ENCODE assay signal across 10 cellular contexts in the genomic region with DNA sequence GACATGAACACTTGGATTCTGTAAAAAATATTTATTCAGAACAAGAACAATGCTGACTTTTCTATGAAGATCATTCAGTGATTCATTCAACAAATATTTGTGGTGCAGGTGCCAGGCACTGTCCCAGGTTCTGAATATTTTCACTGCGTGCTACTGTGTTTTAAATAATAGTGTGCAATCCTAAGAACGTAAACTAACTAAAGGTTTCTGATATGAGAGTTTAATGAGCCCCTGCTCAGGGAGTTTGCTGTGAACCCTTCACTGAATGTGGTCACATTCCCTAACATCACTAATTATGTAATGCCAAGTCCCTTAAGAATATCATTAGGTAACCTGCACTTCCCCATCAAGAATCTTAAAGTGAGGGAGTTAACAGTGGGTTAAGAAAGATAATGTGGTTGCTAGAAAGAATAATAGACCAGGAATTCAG. TPM values are rescaled to one million over a fixed set of nuclear protein-coding genes. Genes with fewer than 3 reads are reported as not detected.
DNase-seq lines count a peak whose midpoint lies in the region; ATAC-seq, FAIRE-seq and TF ChIP-seq lines count a peak whose summit lies in the region.
"Had no signal": no experiment of that assay in that cellular context is flagged by ENCODE, and none has a peak within 500 bp of the region (broad histone marks: within the 10 kb centered on the region; RNA-seq: fewer than 3 reads in every experiment).

No MANE protein-coding gene starts in this region.

- CTCF ChIA-PET in activated CD8-positive, alpha-beta memory T cell treated with anti-CD3 and anti-CD28 coated beads, Interleukin-2, amount 10 ng/mL, durations not matched to agents 7 days and 5 days (lab: Charles Lee), result no interaction called here
- CTCF ChIA-PET in H1 (lab: Charles Lee; ENCODE audit: partially characterized antibody), result no interaction called here

- no peak overlapping the region for H4K5ac ChIP-seq in H1 (ENCODE audit: insufficient read length, low read depth, low read length)

- no peak overlapping the region for H3K23ac ChIP-seq in H1 (ENCODE audit: insufficient read length)

- no peak overlapping the region for H3K4me3 ChIP-seq in H1 (ENCODE audit: extremely low read depth in 1 of 4, insufficient read depth in 2 of 4, low read depth in 3 of 4, low read length in 4 of 4)

- H4K91ac ChIP-seq in H1 (replicated peaks; ENCODE audit: insufficient read length, low read length), result no peak overlapping the region

- H3K27me3 ChIP-seq in H1 (replicated peaks in 1 of 4; ENCODE audit: control insufficient read depth in 3 of 4, extremely low read depth in 1 of 4, insufficient read depth in 3 of 4, low read length in 3 of 4), result peaks cover 0 to 10% (median under 1%) of the 10 kb centered on the region in 4 experiments; a peak in 4 of 7 replicates

- no peak overlapping the region for H3K27ac Mint-ChIP-seq in activated CD8-positive, alpha-beta memory T cell treated with anti-CD3 and anti-CD28 coated beads, Interleukin-2, amount 10 ng/mL, durations not matched to agents 7 days and 5 days

- H3K23me2 ChIP-seq in H1 (ENCODE audit: low read depth, low read length), result peaks cover 15% of the 10 kb centered on the region; the same call in 1 of the 2 replicates

- H2BK20ac ChIP-seq in H1 (ENCODE audit: low read length), result no peak overlapping the region

- FAIRE-seq in RCC 7860 (lab: Jason Lieb, UNC), result no peak
- no peak for FAIRE-seq in H1 (lab: Jason Lieb, UNC)

- no peaks in the 10 kb centered on the region for H3K9me3 ChIP-seq in H1 (ENCODE audit: insufficient read depth in 2 of 2, low read depth in 1 of 2, low read length in 1 of 2)
- H3K9me3 ChIP-seq: BLaER1 treated with 17β-estradiol and CSF1 and Interleukin-3, amounts not matched to agents 10 nM and 100 nM had no signal

- H3K27me3 Mint-ChIP-seq in activated CD8-positive, alpha-beta memory T cell treated with anti-CD3 and anti-CD28 coated beads, Interleukin-2, amount 10 ng/mL, durations not matched to agents 7 days and 5 days, result peaks cover 49% of the 10 kb centered on the region

- peak overlapping the region; percentile 3 for H3K4me3 Mint-ChIP-seq in activated CD8-positive, alpha-beta memory T cell treated with anti-CD3 and anti-CD28 coated beads, Interleukin-2, amount 10 ng/mL, durations not matched to agents 7 days and 5 days

- peaks cover 0 to 2% of the 10 kb centered on the region in 2 experiments for H4K20me1 ChIP-seq in H1 (replicated peaks in 1 of 2; ENCODE audit: control insufficient read depth in 1 of 2, insufficient read depth in 2 of 2, low read length in 2 of 2)

- no peak overlapping the region for H4K8ac ChIP-seq in H1 (ENCODE audit: extremely low read depth, insufficient read depth, low read length)

- H2BK120ac ChIP-seq in H1 (replicated peaks; ENCODE audit: low read depth, low read length), result no peak overlapping the region

- H3K36me3 Mint-ChIP-seq in activated CD8-positive, alpha-beta memory T cell treated with anti-CD3 and anti-CD28 coated beads, Interleukin-2, amount 10 ng/mL, durations not matched to agents 7 days and 5 days, result no peaks in the 10 kb centered on the region

- H2BK15ac ChIP-seq in H1 (ENCODE audit: low read length), result no peak overlapping the region

- ATAC-seq in activated CD8-positive, alpha-beta memory T cell treated with anti-CD3 and anti-CD28 coated beads, Interleukin-2, amount 10 ng/mL, durations not matched to agents 7 days and 5 days, result no peak
- ATAC-seq in HG03460 (IDR thresholded peaks at IDR 0.05; ENCODE audit: unreplicated experiment) (no peak), HG02970 (IDR thresholded peaks at IDR 0.05; ENCODE audit: low FRiP score, unreplicated experiment) (no peak)

- H3K4ac ChIP-seq in H1 (replicated peaks; ENCODE audit: insufficient read length, low read depth, low read length), result no peak overlapping the region

- no peak for TF ChIP-seq CTCF in H1 (IDR thresholded peaks at IDR 0.05; ENCODE audit: control extremely low read depth in 1 of 3, insufficient read depth in 1 of 3, low read depth in 1 of 3, low read length in 3 of 3)

- no peaks in the 10 kb centered on the region for H3K9me3 Mint-ChIP-seq in activated CD8-positive, alpha-beta memory T cell treated with anti-CD3 and anti-CD28 coated beads, Interleukin-2, amount 10 ng/mL, durations not matched to agents 7 days and 5 days (ENCODE audit: low read depth)

- H2AFZ ChIP-seq in H1 (ENCODE audit: low read length), result no peak overlapping the region

- peaks cover 7% of the 10 kb centered on the region for H3K4me1 Mint-ChIP-seq in activated CD8-positive, alpha-beta memory T cell treated with anti-CD3 and anti-CD28 coated beads, Interleukin-2, amount 10 ng/mL, durations not matched to agents 7 days and 5 days

- no peak overlapping the region for H3K14ac ChIP-seq in H1 (ENCODE audit: insufficient read length)

- H2BK5ac ChIP-seq in H1 (ENCODE audit: low read depth, low read length), result no peak overlapping the region

- no peaks in the 10 kb centered on the region for H3K79me1 ChIP-seq in H1 (ENCODE audit: low read depth, low read length)

- H3K27ac ChIP-seq in H1 (ENCODE audit: low read depth, low read length), result no peak overlapping the region
- H3K27ac ChIP-seq: BLaER1 treated with 17β-estradiol and CSF1 and Interleukin-3, amounts not matched to agents 10 nM and 100 nM had no signal

- no peak for TF ChIP-seq RAD21 in H1 (IDR thresholded peaks at IDR 0.05 in 1 of 2, conservative IDR thresholded peaks at IDR 0.05 in 1 of 2; ENCODE audit: low read depth in 2 of 2, low read length in 2 of 2)

- WGBS in H1 (ENCODE audit: extremely low coverage in 1 of 2, insufficient coverage in 1 of 2, insufficient read length in 1 of 2, insufficient replicate concordance in 2 of 2, low coverage in 1 of 2, low lambda C conversion rate in 2 of 2, missing lambda C conversion rate in 1 of 2), 2 experiments, result 65% methylated on average over 2 of the region's 2 CpGs; no CpG with 5 or more reads in 1 of the 2 experiments

- TF ChIP-seq POLR2A in H1 (IDR thresholded peaks at IDR 0.05; ENCODE audit: control extremely low read depth in 1 of 2, low read depth in 2 of 2, low read length in 2 of 2), result no peak

- TF ChIP-seq EP300 in H1 (IDR thresholded peaks at IDR 0.05; ENCODE audit: borderline replicate concordance in 1 of 2, low read depth in 2 of 2, low read length in 2 of 2), result no peak

- POLR2A ChIA-PET in H1 (lab: Charles Lee; ENCODE audit: partially characterized antibody), result no interaction called here

- no peak overlapping the region for H3K18ac ChIP-seq in H1 (ENCODE audit: extremely low read depth, low read length)

- H3K4me1 ChIP-seq in H1 (replicated peaks in 1 of 4; ENCODE audit: control insufficient read depth in 3 of 4, insufficient read depth in 4 of 4, low read length in 3 of 4), result no peaks in the 10 kb centered on the region; a peak in 1 of 7 replicates

- no peaks in the 10 kb centered on the region for H3K36me3 ChIP-seq in H1 (ENCODE audit: control insufficient read depth in 2 of 4, insufficient read depth in 4 of 4, low read length in 3 of 4)
- H3K36me3 ChIP-seq: BLaER1 treated with 17β-estradiol and CSF1 and Interleukin-3, amounts not matched to agents 10 nM and 100 nM had no signal

- no peak for DNase-seq in activated CD8-positive, alpha-beta memory T cell treated with anti-CD3 and anti-CD28 coated beads, Interleukin-2, amount 10 ng/mL, durations not matched to agents 7 days and 5 days
- DNase-seq in activated CD8-positive, alpha-beta memory T cell treated with anti-CD3 and anti-CD28 coated beads, Interleukin-2, amount 50 U/mL, for 48 hours, result no peak
- DNase-seq in RCC 7860 (ENCODE audit: low spot score), result peak; percentile 27
- DNase-seq in H1 (ENCODE audit: low read depth in 1 of 2, low spot score in 2 of 2), result no peak
- peak; percentile 63 for DNase-seq in pulmonary artery endothelial cell (ENCODE audit: low read depth, low spot score)
- DNase-seq in putamen (ENCODE audit: low spot score), result no peak
- DNase-seq: KG1 had no signal

- H3K56ac ChIP-seq in H1 (replicated peaks; ENCODE audit: insufficient read length, low read depth, low read length), result no peak overlapping the region

- no peaks in the 10 kb centered on the region for H3K79me2 ChIP-seq in H1 (ENCODE audit: control insufficient read depth in 1 of 2, insufficient read depth in 2 of 2, low read length in 2 of 2)

- H2BK12ac ChIP-seq in H1 (ENCODE audit: low read depth, low read length), result no peak overlapping the region

- no peak overlapping the region for H2AK5ac ChIP-seq in H1 (ENCODE audit: low read depth, low read length)

- H3K4me2 ChIP-seq in H1 (ENCODE audit: insufficient read depth in 1 of 2, low read depth in 2 of 2, low read length in 2 of 2), result no peak overlapping the region; a peak in 1 of 4 replicates

- H3K9ac ChIP-seq in H1 (replicated peaks in 1 of 4; ENCODE audit: extremely low read depth in 1 of 4, low read depth in 3 of 4, low read length in 3 of 4), result no peak overlapping the region

TF ChIP-seq in H1, 55 proteins besides CTCF, POLR2A, EP300 and RAD21:
- no peak for TF ChIP-seq ZNF274 (IDR thresholded peaks at IDR 0.05; ENCODE audit: borderline replicate concordance, extremely low read depth, low read length)
- TF ChIP-seq SIX5 (IDR thresholded peaks at IDR 0.05; ENCODE audit: low read depth, low read length), result no peak
- peak; percentile 57; the same call in 1 of the 2 replicates for TF ChIP-seq JUND (IDR thresholded peaks at IDR 0.05; ENCODE audit: low read length)
- TF ChIP-seq TEAD4 (IDR thresholded peaks at IDR 0.05; ENCODE audit: low read depth, low read length), result peak; percentile 62; the same call in 1 of the 2 replicates
- TF ChIP-seq TAF7 (optimal IDR thresholded peaks at IDR 0.05; ENCODE audit: borderline replicate concordance, low read depth, low read length), result no peak

RNA-seq across cellular contexts. Expression of a gene that starts 1.7 kb away (rescaled TPM):
- total RNA-seq in activated CD8-positive, alpha-beta memory T cell treated with anti-CD3 and anti-CD28 coated beads, Interleukin-2, amount 10 ng/mL, durations not matched to agents 7 days and 5 days, result 1 to 10 TPM in 1 of 2 experiments, under 1 TPM in 1; 0.70 to 1.7 TPM
- 3.9 and 4.3 TPM in 2 replicates for total RNA-seq in H1 (2021; fragmentation: NEBNext Ultra II Directional; extraction: Animal tissue kit (Norgen Biotek cat#: 25700))
- polyA plus RNA-seq in H1 (2011; rRNA removed), result 0.63 and 0.80 TPM in 2 replicates
- 1.2 TPM for polyA plus RNA-seq in H1 (2011; cell fraction: cytosol; rRNA removed)
- polyA plus RNA-seq in H1 (2011; cell fraction: nucleus; rRNA removed), result 0.64 TPM
- 0.80 to 2.1 TPM (median 1.1 TPM) in 4 replicates for polyA plus RNA-seq in H1 (2012, experiment 1 of 2)
- polyA plus RNA-seq in H1 (2012, experiment 2 of 2), result 0.21 TPM
- 2.7 TPM for polyA plus RNA-seq in H1 (2013, experiment 1 of 2)
- polyA plus RNA-seq in H1 (2013, experiment 2 of 2), result 2.6 TPM
- polyA minus RNA-seq in H1 (2011; rRNA and poly(A)+ RNA removed), result 3.6 and 4.3 TPM in 2 replicates
- 2.1 TPM for polyA minus RNA-seq in H1 (2011; cell fraction: cytosol; rRNA and poly(A)+ RNA removed)
- 3.4 TPM for polyA minus RNA-seq in H1 (2011; cell fraction: nucleus; rRNA and poly(A)+ RNA removed)
- total RNA-seq in pulmonary artery endothelial cell, result 5.4 and 5.6 TPM in 2 replicates

Comparison
In these comparisons a context has a peak if more than half of its experiments do, and no peak if none do; other contexts are left out.
1. DNase-seq: peak in RCC 7860 (single experiment) and pulmonary artery endothelial cell (single experiment); none in activated CD8-positive, alpha-beta memory T cell treated with anti-CD3 and anti-CD28 coated beads, Interleukin-2, amount 10 ng/mL, durations not matched to agents 7 days and 5 days (single experiment), activated CD8-positive, alpha-beta memory T cell treated with anti-CD3 and anti-CD28 coated beads, Interleukin-2, amount 50 U/mL, for 48 hours (single experiment), H1 (0 of 2) and putamen (single experiment).